9 cellular contexts compared by ENCODE assay signal in genomic region chr15:44545934-44546802, GRCh38. TPM values are rescaled to one million over a fixed set of nuclear protein-coding genes. Genes with fewer than 3 reads are reported as not detected.
DNase-seq lines count a peak whose midpoint lies in the region; ATAC-seq, FAIRE-seq and TF ChIP-seq lines count a peak whose summit lies in the region.
"Had no signal": no experiment of that assay in that cellular context is flagged by ENCODE, and none has a peak within 500 bp of the region (broad histone marks: within the 10 kb centered on the region; RNA-seq: fewer than 3 reads in every experiment).

No MANE protein-coding gene starts in this region.

- no peaks in the 10 kb centered on the region for H3K27me3 ChIP-seq in keratinocyte (ENCODE audit: control insufficient read depth, extremely low read depth, insufficient read depth, low read length)

- no peak overlapping the region for H3K4me2 ChIP-seq in keratinocyte (ENCODE audit: control insufficient read depth, extremely low read depth, insufficient read depth, low read depth, low read length)

- no peaks in the 10 kb centered on the region for H3K9me1 ChIP-seq in keratinocyte (ENCODE audit: control insufficient read depth, extremely low read depth, insufficient read depth, low read length)

- H4K20me1 ChIP-seq in keratinocyte (ENCODE audit: control insufficient read depth, extremely low read depth, insufficient read depth, low read length): peaks cover 10% of the 10 kb centered on the region

- no peak overlapping the region for H3K4me3 ChIP-seq in keratinocyte (ENCODE audit: control insufficient read depth in 2 of 3, extremely low read depth in 1 of 3, insufficient read depth in 2 of 3, low read depth in 1 of 3, low read length in 3 of 3)

- H3K79me2 ChIP-seq in keratinocyte (ENCODE audit: control insufficient read depth, insufficient read depth, low read length): peaks cover 97% of the 10 kb centered on the region

- dilution Hi-C loops in keratinocyte (cut with MboI; ENCODE audit: extremely low pct_ligation_motif_present, low sequenced_read_pairs): no loop called here

- H3K9ac ChIP-seq in keratinocyte (ENCODE audit: control insufficient read depth, extremely low read depth, insufficient read depth, low read length): no peak overlapping the region

- DNase-seq in AG09319 (ENCODE audit: extremely low read depth, low read depth) (no peak), keratinocyte (ENCODE audit: low read depth, low spot score) (no peak), NCI-H2081 treated with DMSO at 0.1 percent for 48 hours (lab: John Stamatoyannopoulos, UW) (no peak), posterior cingulate gyrus (no peak)
- peak; percentile 63 to 64 for DNase-seq in activated T-cell treated with anti-CD3 and anti-CD28 coated beads, Interleukin-2, amount 50 U/mL, for 48 hours

- no peak overlapping the region for H3K27ac ChIP-seq in keratinocyte (ENCODE audit: control insufficient read depth, insufficient read depth, low read length)
- H3K27ac ChIP-seq: HL-60 had no signal

- H3K36me3 ChIP-seq in keratinocyte (ENCODE audit: control insufficient read depth in 2 of 2, extremely low read depth in 1 of 2, insufficient read depth in 2 of 2, low read length in 2 of 2): peaks cover 1 to 10% of the 10 kb centered on the region in 2 experiments

- intact Hi-C loops in posterior cingulate gyrus (cut with DNase I): no loop called here

- H3K4me1 ChIP-seq in keratinocyte (ENCODE audit: control insufficient read depth, extremely low read depth, insufficient read depth, low read length): peaks cover 13% of the 10 kb centered on the region

- no peak overlapping the region for H2AFZ ChIP-seq in keratinocyte (ENCODE audit: control insufficient read depth, low read length)

- ATAC-seq in GM18861 (IDR thresholded peaks at IDR 0.05; ENCODE audit: unreplicated experiment) (peak; percentile 56), HG03520 (IDR thresholded peaks at IDR 0.05; ENCODE audit: unreplicated experiment) (peak; percentile 72), HG03159 (IDR thresholded peaks at IDR 0.05; ENCODE audit: unreplicated experiment) (no peak)

- no peaks in the 10 kb centered on the region for H3K9me3 ChIP-seq in keratinocyte (ENCODE audit: control insufficient read depth, low read depth, low read length)

- FAIRE-seq in keratinocyte (lab: Jason Lieb, UNC): no peak

- peak; percentile 32 for TF ChIP-seq CTCF in AG09319 (IDR thresholded peaks at IDR 0.05; ENCODE audit: low read depth, low read length)
- TF ChIP-seq CTCF in keratinocyte (optimal IDR thresholded peaks at IDR 0.05 in 1 of 3, IDR thresholded peaks at IDR 0.05 in 1 of 3, conservative IDR thresholded peaks at IDR 0.05 in 1 of 3; ENCODE audit: extremely low read depth in 1 of 3, insufficient read depth in 2 of 3, low read length in 3 of 3): peak in 2 of 3 experiments; percentile 29

RNA-seq across cellular contexts. Expression of gene EIF3J, which starts 9.2 kb away (rescaled TPM):
- 51.5 to 99.4 TPM (median 64.4 TPM) in 3 replicates for polyA plus RNA-seq in keratinocyte
- polyA plus RNA-seq in keratinocyte (2011; ENCODE audit: low read depth): 89.6 TPM
- 57.8 and 128 TPM in 2 replicates for polyA plus RNA-seq in keratinocyte (2011; cell fraction: cytosol; rRNA removed)
- 60.1 and 75.9 TPM in 2 replicates for polyA plus RNA-seq in keratinocyte (2011; cell fraction: nucleus; rRNA removed)
- 79.3 and 115 TPM in 2 replicates for polyA plus RNA-seq in keratinocyte (2012; ENCODE audit: low replicate concordance)
- 12.0 to 65.0 TPM (median 34.0 TPM) in 3 replicates for polyA minus RNA-seq in keratinocyte
- polyA minus RNA-seq in keratinocyte (2011; cell fraction: cytosol; rRNA and poly(A)+ RNA removed): 31.5 TPM
- polyA minus RNA-seq in keratinocyte (2011; cell fraction: nucleus; rRNA and poly(A)+ RNA removed): 13.8 and 37.0 TPM in 2 replicates

Comparison
In these comparisons a context has a peak if more than half of its experiments do, and no peak if none do; other contexts are left out.
1. DNase-seq: peak in activated T-cell treated with anti-CD3 and anti-CD28 coated beads, Interleukin-2, amount 50 U/mL, for 48 hours (2 of 2); none in AG09319 (single experiment), keratinocyte (single experiment), NCI-H2081 treated with DMSO at 0.1 percent for 48 hours (single experiment) and posterior cingulate gyrus (0 of 10).